In the genomic region with DNA sequence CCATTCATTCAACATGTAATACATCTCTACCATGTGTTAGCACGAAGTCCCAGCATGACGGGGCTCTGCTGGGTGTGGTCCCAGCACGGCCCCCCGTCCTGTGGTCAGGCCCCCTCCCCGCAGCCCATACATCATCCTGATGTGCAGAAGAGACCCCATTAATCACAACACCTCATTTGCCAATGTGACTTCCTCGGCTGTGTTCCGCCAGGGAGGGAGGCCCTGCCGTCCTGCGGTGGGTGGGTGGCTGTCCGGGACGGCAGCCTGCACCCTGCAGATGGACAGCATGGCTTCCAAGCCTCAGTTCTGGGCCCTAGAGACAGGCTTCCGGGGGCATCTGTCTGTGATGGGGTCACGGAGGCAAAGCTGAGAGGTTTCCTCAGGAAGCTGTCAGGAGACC, we compare ENCODE assay signal across 22 cellular contexts.
A peak's percentile ranks its signal among the peaks of the same experiment; 100 is the strongest.
DNase-seq lines count a peak whose midpoint lies in the region; ATAC-seq and TF ChIP-seq lines count a peak whose summit lies in the region.
"Had no signal": no experiment of that assay in that cellular context is flagged by ENCODE, and none has a peak within 500 bp of the region (broad histone marks: within the 10 kb centered on the region; RNA-seq: fewer than 3 reads in every experiment).

No MANE protein-coding gene starts in this region.

- CTCF ChIA-PET in activated naive CD4-positive, alpha-beta T cell treated with anti-CD3 and anti-CD28 coated beads, Interleukin-2, amount 10 ng/mL, durations not matched to agents 7 days and 5 days (lab: Charles Lee): no interaction called here
- CTCF ChIA-PET in activated CD8-positive, alpha-beta T cell treated with anti-CD3 and anti-CD28 coated beads for 36 hours (lab: Charles Lee): no interaction called here

- no peak for ATAC-seq in GM19328 (IDR thresholded peaks at IDR 0.05; ENCODE audit: unreplicated experiment)
- ATAC-seq in activated CD8-positive, alpha-beta T cell treated with anti-CD3 and anti-CD28 coated beads for 36 hours: no peak
- ATAC-seq: Right ventricle myocardium inferior had no signal

- no peaks in the 10 kb centered on the region for H3K9me3 Mint-ChIP-seq in activated naive CD4-positive, alpha-beta T cell treated with anti-CD3 and anti-CD28 coated beads, Interleukin-2, amount 10 ng/mL, durations not matched to agents 7 days and 5 days
- no peaks in the 10 kb centered on the region for H3K9me3 Mint-ChIP-seq in activated CD8-positive, alpha-beta T cell treated with anti-CD3 and anti-CD28 coated beads for 36 hours
- H3K9me3 Mint-ChIP-seq: GM23338 had no signal

- no peak overlapping the region for H3K27ac Mint-ChIP-seq in activated naive CD4-positive, alpha-beta T cell treated with anti-CD3 and anti-CD28 coated beads, Interleukin-2, amount 10 ng/mL, durations not matched to agents 7 days and 5 days
- no peak overlapping the region for H3K27ac Mint-ChIP-seq in activated CD8-positive, alpha-beta T cell treated with anti-CD3 and anti-CD28 coated beads for 36 hours
- H3K27ac Mint-ChIP-seq: GM23338 had no signal

- H3K4me3 Mint-ChIP-seq in activated naive CD4-positive, alpha-beta T cell treated with anti-CD3 and anti-CD28 coated beads, Interleukin-2, amount 10 ng/mL, durations not matched to agents 7 days and 5 days: no peak overlapping the region
- H3K4me3 Mint-ChIP-seq in activated CD8-positive, alpha-beta T cell treated with anti-CD3 and anti-CD28 coated beads for 36 hours: no peak overlapping the region
- H3K4me3 Mint-ChIP-seq: GM23338 had no signal

- no peaks in the 10 kb centered on the region for H3K27me3 Mint-ChIP-seq in activated naive CD4-positive, alpha-beta T cell treated with anti-CD3 and anti-CD28 coated beads, Interleukin-2, amount 10 ng/mL, durations not matched to agents 7 days and 5 days
- peaks cover 3% of the 10 kb centered on the region for H3K27me3 Mint-ChIP-seq in activated CD8-positive, alpha-beta T cell treated with anti-CD3 and anti-CD28 coated beads for 36 hours

- intact Hi-C loops in esophagus muscularis mucosa (cut with DNase I): no loop called here
- intact Hi-C loops in activated CD8-positive, alpha-beta T cell treated with anti-CD3 and anti-CD28 coated beads for 36 hours (cut with micrococcal nuclease): no loop called here

- H3K9me3 ChIP-seq in esophagus muscularis mucosa: no peaks in the 10 kb centered on the region
- H3K9me3 ChIP-seq: HAP-1, SJSA1 had no signal

- H3K4me3 ChIP-seq in esophagus muscularis mucosa: no peak overlapping the region
- H3K4me3 ChIP-seq: GM23338, HAP-1, PC-9, SJSA1 had no signal

- peaks cover 0 to 17% (median 0%) of the 10 kb centered on the region in 4 donors for H3K27me3 ChIP-seq in esophagus muscularis mucosa
- H3K27me3 ChIP-seq: SJSA1 had no signal

- 55% methylated on average over 13 of the region's 13 CpGs for WGBS in esophagus muscularis mucosa

- TF ChIP-seq CTCF in esophagus muscularis mucosa (IDR thresholded peaks at IDR 0.05): no peak
- no peak for TF ChIP-seq CTCF in activated CD8-positive, alpha-beta T cell treated with anti-CD3 and anti-CD28 coated beads for 36 hours (IDR thresholded peaks at IDR 0.05)

- no peaks in the 10 kb centered on the region for H3K4me1 ChIP-seq in esophagus muscularis mucosa
- H3K4me1 ChIP-seq: HAP-1 had no signal

- no peak overlapping the region for H3K27ac ChIP-seq in esophagus muscularis mucosa (replicated peaks in 1 of 4)
- H3K27ac ChIP-seq: PC-9, SJSA1 had no signal

- no peak for TF ChIP-seq POLR2A in esophagus muscularis mucosa (IDR thresholded peaks at IDR 0.05; ENCODE audit: low read depth)

- no peaks in the 10 kb centered on the region for H3K4me1 Mint-ChIP-seq in activated naive CD4-positive, alpha-beta T cell treated with anti-CD3 and anti-CD28 coated beads, Interleukin-2, amount 10 ng/mL, durations not matched to agents 7 days and 5 days
- H3K4me1 Mint-ChIP-seq in activated CD8-positive, alpha-beta T cell treated with anti-CD3 and anti-CD28 coated beads for 36 hours (ENCODE audit: low read depth): no peaks in the 10 kb centered on the region
- H3K4me1 Mint-ChIP-seq: GM23338 had no signal

- POLR2A ChIA-PET in activated CD8-positive, alpha-beta T cell treated with anti-CD3 and anti-CD28 coated beads for 36 hours (lab: Charles Lee): no interaction called here

- no peaks in the 10 kb centered on the region for H3K36me3 ChIP-seq in esophagus muscularis mucosa
- H3K36me3 ChIP-seq: HAP-1, SJSA1 had no signal

- TF ChIP-seq EP300 in esophagus muscularis mucosa (IDR thresholded peaks at IDR 0.05): no peak

- no peaks in the 10 kb centered on the region for H3K36me3 Mint-ChIP-seq in activated naive CD4-positive, alpha-beta T cell treated with anti-CD3 and anti-CD28 coated beads, Interleukin-2, amount 10 ng/mL, durations not matched to agents 7 days and 5 days
- no peaks in the 10 kb centered on the region for H3K36me3 Mint-ChIP-seq in activated CD8-positive, alpha-beta T cell treated with anti-CD3 and anti-CD28 coated beads for 36 hours (ENCODE audit: low read depth)

- DNase-seq in activated CD8-positive, alpha-beta memory T cell treated with anti-CD3 and anti-CD28 coated beads for 24 hours: peak; percentile 37
- DNase-seq in activated CD8-positive, alpha-beta memory T cell treated with anti-CD3 and anti-CD28 coated beads, Interleukin-2, amount 50 U/mL, for 4 hours: no peak
- DNase-seq in esophagus muscularis mucosa (ENCODE audit: extremely low spot score) (peak; percentile 87), mucosa of gallbladder (ENCODE audit: low spot score) (peak; percentile 8), NCI-H187 (lab: John Stamatoyannopoulos, UW) (no peak)
- DNase-seq in activated naive CD4-positive, alpha-beta T cell treated with anti-CD3 and anti-CD28 coated beads, Interleukin-2, amount 10 ng/mL, durations not matched to agents 7 days and 5 days: no peak
- DNase-seq in activated CD8-positive, alpha-beta T cell treated with anti-CD3 and anti-CD28 coated beads for 36 hours: no peak
- DNase-seq: 8988T, Calu3, DMS153, KBM-7, NCI-H1105 treated with DMSO at 0.1 percent for 48 hours, NCI-H146, NCI-H2029, NCI-H524 treated with DMSO at 0.1 percent for 48 hours, NCI-H774, PC-9 had no signal

Comparison
In these comparisons a context has a peak if more than half of its experiments do, and no peak if none do; other contexts are left out.
1. DNase-seq: peak in activated CD8-positive, alpha-beta memory T cell treated with anti-CD3 and anti-CD28 coated beads for 24 hours (single experiment), esophagus muscularis mucosa (single experiment) and mucosa of gallbladder (single experiment); none in activated CD8-positive, alpha-beta memory T cell treated with anti-CD3 and anti-CD28 coated beads, Interleukin-2, amount 50 U/mL, for 4 hours (single experiment), activated naive CD4-positive, alpha-beta T cell treated with anti-CD3 and anti-CD28 coated beads, Interleukin-2, amount 10 ng/mL, durations not matched to agents 7 days and 5 days (single experiment), activated CD8-positive, alpha-beta T cell treated with anti-CD3 and anti-CD28 coated beads for 36 hours (single experiment) and NCI-H187 (0 of 2).